Comparison of ENCODE assay signal across 17 cellular contexts in the genomic region with DNA sequence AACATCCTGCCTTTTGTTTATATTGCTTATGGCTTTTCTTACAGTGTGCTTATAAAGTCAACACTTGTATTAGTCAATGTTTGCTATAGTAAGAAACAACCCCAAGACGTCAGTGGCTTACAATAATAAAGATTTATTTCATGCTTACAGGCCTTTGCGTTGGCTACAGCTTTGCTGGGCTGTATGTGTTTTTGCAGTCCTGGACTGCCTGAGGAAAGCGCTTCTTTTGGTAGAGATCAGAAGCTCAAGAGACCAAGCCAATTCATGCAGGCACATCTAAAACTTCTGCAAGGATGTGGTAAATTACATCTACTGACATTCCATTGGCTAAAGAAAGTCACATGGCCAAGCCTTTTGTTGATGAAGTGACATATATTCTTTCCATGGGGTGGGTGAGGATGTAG. TPM values are rescaled to one million over a fixed set of nuclear protein-coding genes. Genes with fewer than 3 reads are reported as not detected.
DNase-seq lines count a peak whose midpoint lies in the region; ATAC-seq and TF ChIP-seq lines count a peak whose summit lies in the region.
"Had no signal": no experiment of that assay in that cellular context is flagged by ENCODE, and none has a peak within 500 bp of the region (broad histone marks: within the 10 kb centered on the region; RNA-seq: fewer than 3 reads in every experiment).

No MANE protein-coding gene starts in this region.

- H3K27ac ChIP-seq in brain microvascular endothelial cell = peak overlapping the region; percentile 48
- no peak overlapping the region for H3K27ac ChIP-seq in CD4-positive, alpha-beta T cell (ENCODE audit: low read depth, low read length)
- H3K27ac ChIP-seq: esophagus squamous epithelium had no signal

- H3K36me3 ChIP-seq in brain microvascular endothelial cell (replicated peaks) = no peaks in the 10 kb centered on the region
- no peaks in the 10 kb centered on the region for H3K36me3 ChIP-seq in skeletal muscle satellite cell (ENCODE audit: insufficient read depth, low read length)
- H3K36me3 ChIP-seq: esophagus squamous epithelium had no signal

- H3K4me3 ChIP-seq in brain microvascular endothelial cell (ENCODE audit: low read depth, low read length) (no peak overlapping the region), skeletal muscle satellite cell (ENCODE audit: low read length) (no peak overlapping the region)
- H3K4me3 ChIP-seq: esophagus squamous epithelium had no signal

- in situ Hi-C loops in brain microvascular endothelial cell (cut with HindIII; ENCODE audit: low pct_ligation_motif_present, low sequenced_read_pairs) = no loop called here

- no peaks in the 10 kb centered on the region for H3K9me3 Mint-ChIP-seq in CD4-positive, alpha-beta T cell
- no peaks in the 10 kb centered on the region for H3K9me3 Mint-ChIP-seq in mesothelial cell of epicardium

- CTCF ChIA-PET in CD4-positive, alpha-beta T cell (lab: Charles Lee) = no interaction called here

- H3K4me1 ChIP-seq in skeletal muscle satellite cell (ENCODE audit: control insufficient read depth, insufficient read depth, low read length) = peaks cover 34% of the 10 kb centered on the region
- H3K4me1 ChIP-seq: esophagus squamous epithelium had no signal

- no peaks in the 10 kb centered on the region for H3K9me3 ChIP-seq in skeletal muscle satellite cell (replicated peaks; ENCODE audit: low read length)
- H3K9me3 ChIP-seq in CD4-positive, alpha-beta T cell (ENCODE audit: control insufficient read depth, low read length) = no peaks in the 10 kb centered on the region
- H3K9me3 ChIP-seq: esophagus squamous epithelium had no signal

- DNase-seq in NCI-H82 (lab: John Stamatoyannopoulos, UW) (peak; percentile 5), NCI-H82 treated with DMSO at 0.1 percent for 48 hours (lab: John Stamatoyannopoulos, UW; ENCODE audit: unreplicated experiment) (no peak), LHCN-M2 (ENCODE audit: low read depth) (peak; percentile 12), brain microvascular endothelial cell (peak; percentile 39), mesothelial cell of epicardium (ENCODE audit: low spot score in 2 of 2, unreplicated experiment in 2 of 2) (no peak)
- no peak for DNase-seq in CD4-positive, alpha-beta T cell
- no peak for DNase-seq in activated naive CD4-positive, alpha-beta T cell treated with Interleukin-2 at 50 U/mL for 16 hours
- DNase-seq: ACHN; activated CD4-positive, alpha-beta T cell treated with anti-CD3 and anti-CD28 coated beads for 4 hours; activated effector memory CD4-positive, alpha-beta T cell treated with anti-CD3 and anti-CD28 coated beads, Interleukin-2, amount 50 U/mL, for 16 hours; amniotic stem cell; C1 segment of cervical spinal cord; effector memory CD4-positive, alpha-beta T cell; esophagus squamous epithelium; NCI-H2171; retina had no signal

- intact Hi-C loops in CD4-positive, alpha-beta T cell (cut with DNase I, micrococcal nuclease) = no loop called here

- no peaks in the 10 kb centered on the region for H3K36me3 Mint-ChIP-seq in CD4-positive, alpha-beta T cell (ENCODE audit: low read depth)
- no peaks in the 10 kb centered on the region for H3K36me3 Mint-ChIP-seq in mesothelial cell of epicardium

- no peak overlapping the region for H3K4me3 Mint-ChIP-seq in CD4-positive, alpha-beta T cell
- H3K4me3 Mint-ChIP-seq in mesothelial cell of epicardium = no peak overlapping the region

- no peak for ATAC-seq in CD4-positive, alpha-beta T cell (ENCODE audit: poor library complexity)

- no peak overlapping the region for H3K9ac ChIP-seq in skeletal muscle satellite cell (ENCODE audit: low read depth, low read length)

- no peaks in the 10 kb centered on the region for H3K4me1 Mint-ChIP-seq in CD4-positive, alpha-beta T cell (ENCODE audit: low read depth)
- H3K4me1 Mint-ChIP-seq in mesothelial cell of epicardium = no peaks in the 10 kb centered on the region

- TF ChIP-seq CTCF in brain microvascular endothelial cell (IDR thresholded peaks at IDR 0.05; ENCODE audit: low read depth, low read length, missing control alignments) (no peak), mesothelial cell of epicardium (IDR thresholded peaks at IDR 0.05; ENCODE audit: unreplicated experiment) (no peak)
- TF ChIP-seq CTCF in CD4-positive, alpha-beta T cell (IDR thresholded peaks at IDR 0.05) = no peak

- H3K27me3 ChIP-seq in brain microvascular endothelial cell (replicated peaks) (no peaks in the 10 kb centered on the region), skeletal muscle satellite cell (ENCODE audit: control insufficient read depth, insufficient read depth, low read length) (no peaks in the 10 kb centered on the region)
- peaks cover 4% of the 10 kb centered on the region for H3K27me3 ChIP-seq in CD4-positive, alpha-beta T cell (ENCODE audit: control insufficient read depth, insufficient read depth, low read length)

- H3K27ac Mint-ChIP-seq in CD4-positive, alpha-beta T cell = no peak overlapping the region
- H3K27ac Mint-ChIP-seq in mesothelial cell of epicardium = no peak overlapping the region

- peak overlapping the region; percentile 59 for H3K4me2 ChIP-seq in skeletal muscle satellite cell (ENCODE audit: low read length)

- peaks cover 20% of the 10 kb centered on the region for H3K27me3 Mint-ChIP-seq in CD4-positive, alpha-beta T cell
- H3K27me3 Mint-ChIP-seq in mesothelial cell of epicardium (ENCODE audit: low read depth) = peaks cover 6% of the 10 kb centered on the region

- POLR2A ChIA-PET in CD4-positive, alpha-beta T cell (lab: Charles Lee) = no interaction called here

RNA-seq across cellular contexts. Expression of a gene that starts 17.5 kb away (rescaled TPM):
- total RNA-seq in LHCN-M2 (2014; rRNA removed) = 0.83 and 0.92 TPM in 2 replicates
- 0.34 TPM for polyA plus RNA-seq in LHCN-M2 (2012)
- total RNA-seq in skeletal muscle satellite cell (2012; rRNA removed) = 1.3 and 1.7 TPM in 2 replicates
- total RNA-seq in CD4-positive, alpha-beta T cell = not detected
- total RNA-seq in mesothelial cell of epicardium = 5.3 to 5.7 TPM (median 5.6 TPM) in 3 replicates

RNA-seq across cellular contexts. Expression of a gene that starts 48.3 kb away (rescaled TPM):
- total RNA-seq in LHCN-M2 (2014; rRNA removed) (49.5 and 50.3 TPM in 2 replicates), mesothelial cell of epicardium (61.8 to 64.5 TPM (median 64.4 TPM) in 3 replicates)
- polyA plus RNA-seq in LHCN-M2 (2012) = 27.1 TPM
- total RNA-seq in skeletal muscle satellite cell (2012; rRNA removed) = 66.9 and 198 TPM in 2 replicates
- not detected for total RNA-seq in CD4-positive, alpha-beta T cell

Comparison
In these comparisons a context has a peak if more than half of its experiments do, and no peak if none do; other contexts are left out.
1. DNase-seq: peak in NCI-H82 (single experiment), LHCN-M2 (single experiment) and brain microvascular endothelial cell (single experiment); none in NCI-H82 treated with DMSO at 0.1 percent for 48 hours (single experiment), CD4-positive, alpha-beta T cell (0 of 10), mesothelial cell of epicardium (0 of 2) and activated naive CD4-positive, alpha-beta T cell treated with Interleukin-2 at 50 U/mL for 16 hours (single experiment).
2. RNA of a gene that starts 48.3 kb away (total RNA-seq): 61.8 to 64.5 TPM in mesothelial cell of epicardium and 49.5 to 50.3 TPM in LHCN-M2; not detected in CD4-positive, alpha-beta T cell; every median in the first group is over 10 times any median in the second.